In the genomic region with DNA sequence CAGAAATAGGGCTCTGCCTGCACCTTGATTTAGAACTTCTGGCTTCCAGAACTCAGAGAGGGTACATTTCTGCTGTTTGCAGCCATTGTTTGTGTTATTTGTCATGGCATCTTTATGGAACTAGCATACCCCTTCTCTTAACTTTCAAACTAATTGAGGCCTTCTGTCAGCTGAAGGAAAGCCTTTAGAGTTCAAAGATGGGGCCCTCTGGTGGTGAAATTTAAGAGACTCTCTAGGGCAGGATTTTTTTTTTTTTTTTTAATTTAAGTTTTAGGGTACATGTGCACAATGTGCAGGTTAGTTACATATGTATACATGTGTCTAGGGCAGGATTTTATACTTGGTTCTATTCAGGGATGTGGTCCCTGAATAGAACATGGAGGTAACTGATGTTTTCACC, we compare ENCODE assay signal across 8 cellular contexts.
A peak's percentile ranks its signal among the peaks of the same experiment; 100 is the strongest.
DNase-seq lines count a peak whose midpoint lies in the region; ATAC-seq and TF ChIP-seq lines count a peak whose summit lies in the region.

No MANE protein-coding gene starts in this region.

- no peaks in the 10 kb centered on the region for H3K9me3 ChIP-seq in BE2C
- no peaks in the 10 kb centered on the region for H3K9me3 ChIP-seq in MG63

- ATAC-seq in GM18907 (IDR thresholded peaks at IDR 0.05; ENCODE audit: unreplicated experiment) (peak; percentile 57), HG03565 (IDR thresholded peaks at IDR 0.05; ENCODE audit: unreplicated experiment) (no peak)

- no peaks in the 10 kb centered on the region for H3K4me1 ChIP-seq in BE2C

- H3K36me3 ChIP-seq in BE2C: no peaks in the 10 kb centered on the region
- no peaks in the 10 kb centered on the region for H3K36me3 ChIP-seq in MG63

- peak; percentile 37 for TF ChIP-seq CTCF in BE2C (IDR thresholded peaks at IDR 0.05; ENCODE audit: low read depth, low read length)
- TF ChIP-seq CTCF in epithelial cell of proximal tubule (conservative IDR thresholded peaks at IDR 0.05; ENCODE audit: low read depth, low read length): peak; percentile 59

- H3K4me3 ChIP-seq in BE2C (ENCODE audit: low read depth, low read length) (no peak overlapping the region), epithelial cell of proximal tubule (ENCODE audit: low read depth, low read length) (no peak overlapping the region), MG63 (no peak overlapping the region)

- DNase-seq in BE2C (peak; percentile 4), NCI-H1694 treated with DMSO at 0.1 percent for 48 hours (lab: John Stamatoyannopoulos, UW) (peak; percentile 1), epithelial cell of proximal tubule (ENCODE audit: low read depth) (no peak), dedifferentiated amniotic fluid mesenchymal stem cell (ENCODE audit: extremely low spot score) (no peak), MG63 (no peak), OCI-M2 (lab: John Stamatoyannopoulos, UW; ENCODE audit: unreplicated experiment) (no peak)

- H3K27me3 ChIP-seq in BE2C (no peaks in the 10 kb centered on the region), MG63 (no peaks in the 10 kb centered on the region)

Comparison
In these comparisons a context has a peak if more than half of its experiments do, and no peak if none do; other contexts are left out.
1. DNase-seq: peak in BE2C (single experiment) and NCI-H1694 treated with DMSO at 0.1 percent for 48 hours (single experiment); none in epithelial cell of proximal tubule (single experiment), dedifferentiated amniotic fluid mesenchymal stem cell (single experiment), MG63 (single experiment) and OCI-M2 (single experiment).